10 cellular contexts compared by ENCODE assay signal in the genomic region with DNA sequence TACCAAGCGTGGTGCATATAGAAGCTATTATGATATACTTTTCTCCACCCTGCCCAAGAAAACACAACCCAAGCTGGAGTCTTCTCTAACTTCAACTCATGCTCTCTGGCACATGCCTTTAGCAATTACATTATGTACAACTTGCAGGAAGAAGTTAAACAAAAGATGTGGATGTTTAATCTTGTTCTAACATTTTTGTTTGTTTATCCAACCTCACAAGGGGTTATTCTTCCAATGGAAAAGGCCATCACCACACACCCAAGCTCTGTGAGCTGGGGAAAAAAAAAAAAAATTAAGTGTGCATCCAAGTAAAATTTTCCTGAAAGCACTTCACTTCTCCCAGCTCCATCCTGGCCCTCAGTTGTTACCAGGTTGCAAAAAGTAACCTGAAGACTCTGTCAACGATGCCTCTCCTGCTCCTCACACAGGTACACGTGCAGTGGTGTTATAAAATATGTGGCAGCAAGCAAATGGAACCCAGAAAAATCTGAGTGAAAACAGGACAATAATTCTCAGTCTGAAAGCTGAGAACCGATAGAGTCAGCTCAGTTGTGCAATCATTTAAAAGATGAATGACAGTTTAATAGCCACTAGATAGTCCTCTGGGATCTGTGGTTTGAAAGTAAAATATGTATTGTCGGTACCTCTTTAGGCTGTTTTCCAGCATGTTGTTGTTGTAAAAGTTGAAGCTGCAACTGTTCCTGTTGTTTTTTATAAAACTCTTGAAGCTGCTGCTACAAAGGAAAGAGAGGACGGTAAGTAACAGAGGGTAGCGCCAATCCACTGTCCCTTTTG.
DNase-seq lines count a peak whose midpoint lies in the region; ATAC-seq and TF ChIP-seq lines count a peak whose summit lies in the region.
"Had no signal": no experiment of that assay in that cellular context is flagged by ENCODE, and none has a peak within 500 bp of the region (broad histone marks: within the 10 kb centered on the region; RNA-seq: fewer than 3 reads in every experiment).

No MANE protein-coding gene starts in this region.

- H3K36me3 ChIP-seq in transverse colon, result no peaks in the 10 kb centered on the region

- H3K4me3 Mint-ChIP-seq in activated naive CD4-positive, alpha-beta T cell treated with anti-CD3 and anti-CD28 coated beads, Interleukin-2, amount 50 U/mL, for 24 hours, result peak overlapping the region; percentile 74
- peak overlapping the region; percentile 19 for H3K4me3 Mint-ChIP-seq in activated B cell treated with CpG ODN at 0.5 μM for 24 hours

- POLR2A ChIA-PET in activated B cell treated with CpG ODN at 0.5 μM for 24 hours (lab: Charles Lee), result interaction anchor here (0.9 to 9.2 kb wide), 3 partner anchors 11 to 41 kb away, joined by 3 to 82 read pairs (median 4); no protein-coding TSS in a partner anchor

- intact Hi-C loops in activated B cell treated with CpG ODN at 0.5 μM for 24 hours (cut with micrococcal nuclease), result loop anchor here (2.0 kb wide), 1 partner anchor 19 kb away; no protein-coding TSS in a partner anchor
- intact Hi-C loops in right cardiac atrium (cut with DNase I), result no loop called here
- intact Hi-C loops in transverse colon (cut with DNase I; ENCODE audit: low total_unique reads), result no loop called here

- H3K4me3 ChIP-seq in right cardiac atrium (ENCODE audit: low read length), result no peak overlapping the region
- no peak overlapping the region for H3K4me3 ChIP-seq in transverse colon

- peak overlapping the region; percentile 76 for H3K27ac ChIP-seq in right cardiac atrium (ENCODE audit: low read length)
- H3K27ac ChIP-seq in transverse colon, result peak overlapping the region; percentile 86 to 98 (median 88)

- ATAC-seq in activated B cell treated with CpG ODN at 0.5 μM for 24 hours (ENCODE audit: low read depth), result no peak
- ATAC-seq in right cardiac atrium, result no peak

- TF ChIP-seq CTCF in activated B cell treated with CpG ODN at 0.5 μM for 24 hours (IDR thresholded peaks at IDR 0.05) (no peak), transverse colon (IDR thresholded peaks at IDR 0.05) (no peak)

- H3K4me1 Mint-ChIP-seq in activated naive CD4-positive, alpha-beta T cell treated with anti-CD3 and anti-CD28 coated beads, Interleukin-2, amount 50 U/mL, for 24 hours, result peaks cover 100% of the 10 kb centered on the region
- peaks cover 100% of the 10 kb centered on the region for H3K4me1 Mint-ChIP-seq in activated B cell treated with CpG ODN at 0.5 μM for 24 hours

- in situ Hi-C loops in transverse colon (cut with MboI; ENCODE audit: low pct_ligation_motif_present in 1 of 4, low pct_unique_long_range_greater_than_20kb in 1 of 4, low sequenced_read_pairs in 3 of 4), result loop anchor here in 1 of 4 donors (25.0 kb wide), 1 partner anchor 535 kb away; a partner anchor contains a TSS

- H3K27me3 Mint-ChIP-seq in activated naive CD4-positive, alpha-beta T cell treated with anti-CD3 and anti-CD28 coated beads, Interleukin-2, amount 50 U/mL, for 24 hours, result no peaks in the 10 kb centered on the region
- H3K27me3 Mint-ChIP-seq in activated B cell treated with CpG ODN at 0.5 μM for 24 hours, result no peaks in the 10 kb centered on the region

- CTCF ChIA-PET in activated B cell treated with CpG ODN at 0.5 μM for 24 hours (lab: Charles Lee), result interaction anchor here (1.2 to 1.7 kb wide), 4 partner anchors 12 to 531 kb away, joined by 3 to 4 read pairs (median 3); no protein-coding TSS in a partner anchor

- peaks cover 63% of the 10 kb centered on the region for H3K36me3 Mint-ChIP-seq in activated naive CD4-positive, alpha-beta T cell treated with anti-CD3 and anti-CD28 coated beads, Interleukin-2, amount 50 U/mL, for 24 hours
- peaks cover 95% of the 10 kb centered on the region for H3K36me3 Mint-ChIP-seq in activated B cell treated with CpG ODN at 0.5 μM for 24 hours (ENCODE audit: low read depth)

- DNase-seq in activated naive CD4-positive, alpha-beta T cell treated with anti-CD3 and anti-CD28 coated beads, Interleukin-2, amount 50 U/mL, for 16 hours, result no peak
- DNase-seq in activated B cell treated with CpG ODN at 0.5 μM for 24 hours (no peak), right cardiac atrium (no peak), transverse colon (no peak)
- no peak for DNase-seq in activated effector memory CD4-positive, alpha-beta T cell treated with Interleukin-2 at 50 U/mL for 16 hours
- no peak for DNase-seq in stimulated activated CD8-positive, alpha-beta memory T cell treated with anti-CD3 and anti-CD28 coated beads, Interleukin-4, amount 100 ng/mL, for 48 hours
- DNase-seq in stimulated activated CD4-positive, alpha-beta T cell treated with anti-CD3 and anti-CD28 coated beads, Interleukin-2, amount 100 ng/mL, for 48 hours, result no peak
- DNase-seq: NCI-H2227 treated with DMSO at 0.1 percent for 48 hours had no signal

- H3K27me3 ChIP-seq in right cardiac atrium (ENCODE audit: control insufficient read depth, insufficient read depth) (no peaks in the 10 kb centered on the region), transverse colon (no peaks in the 10 kb centered on the region)

- no peaks in the 10 kb centered on the region for H3K9me3 Mint-ChIP-seq in activated naive CD4-positive, alpha-beta T cell treated with anti-CD3 and anti-CD28 coated beads, Interleukin-2, amount 50 U/mL, for 24 hours
- H3K9me3 Mint-ChIP-seq in activated B cell treated with CpG ODN at 0.5 μM for 24 hours, result no peaks in the 10 kb centered on the region
- H3K9me3 Mint-ChIP-seq: brain had no signal

- H3K4me1 ChIP-seq in right cardiac atrium (ENCODE audit: control insufficient read depth, insufficient read depth, low read length) (peaks cover 22% of the 10 kb centered on the region), transverse colon (peaks cover 80 to 98% (median 96%) of the 10 kb centered on the region in 4 donors)

- no peak for TF ChIP-seq POLR2A in transverse colon (IDR thresholded peaks at IDR 0.05)

- TF ChIP-seq EP300 in transverse colon (IDR thresholded peaks at IDR 0.05; ENCODE audit: low read depth), result no peak

- H3K9me3 ChIP-seq in right cardiac atrium (ENCODE audit: control insufficient read depth, low read length) (no peaks in the 10 kb centered on the region), transverse colon (no peaks in the 10 kb centered on the region)

- 54% methylated on average over 7 of the region's 7 CpGs for WGBS in right cardiac atrium
- WGBS in transverse colon (ENCODE audit: low coverage in 1 of 2), 2 donors, result 34 to 37% methylated on average over 6 to 7 of the region's 7 CpGs

- H3K27ac Mint-ChIP-seq in activated naive CD4-positive, alpha-beta T cell treated with anti-CD3 and anti-CD28 coated beads, Interleukin-2, amount 50 U/mL, for 24 hours, result no peak overlapping the region
- no peak overlapping the region for H3K27ac Mint-ChIP-seq in activated B cell treated with CpG ODN at 0.5 μM for 24 hours
